8 cellular contexts compared by ENCODE assay signal in genomic region chr2:8677646-8678592, GRCh38. TPM values are rescaled to one million over a fixed set of nuclear protein-coding genes. Genes with fewer than 3 reads are reported as not detected.
DNase-seq lines count a peak whose midpoint lies in the region; ATAC-seq and TF ChIP-seq lines count a peak whose summit lies in the region.

No MANE protein-coding gene starts in this region.

- H3K4me2 ChIP-seq in MM.1S (ENCODE audit: low read depth, low read length) = peak overlapping the region; percentile 73

- no peaks in the 10 kb centered on the region for H4K20me1 ChIP-seq in MM.1S (ENCODE audit: insufficient read depth, low read length)

- H3K4me3 ChIP-seq in MM.1S (ENCODE audit: low read length) (peak overlapping the region; percentile 63), iPS-20b (ENCODE audit: low read length) (peak overlapping the region; percentile 68), gastrocnemius medialis (peak overlapping the region; percentile 64 to 72 (median 64))

- H3K27me3 ChIP-seq in MM.1S (replicated peaks; ENCODE audit: insufficient read depth, low read length) (no peaks in the 10 kb centered on the region), iPS-20b (ENCODE audit: insufficient read depth, low read length) (peaks cover 20% of the 10 kb centered on the region; the same call in 1 of the 2 replicates), gastrocnemius medialis (no peaks in the 10 kb centered on the region)

- H3K9me3 Mint-ChIP-seq in brain = peaks cover 17 to 36% (median 32%) of the 10 kb centered on the region in 5 experiments

- peak in 1 of 2 donors; percentile 4 for ATAC-seq in gastrocnemius medialis
- ATAC-seq in HG02759 (IDR thresholded peaks at IDR 0.05; ENCODE audit: unreplicated experiment) = no peak

- H2AFZ ChIP-seq in MM.1S (ENCODE audit: low read length) = peak overlapping the region; percentile 31

- TF ChIP-seq POLR2A in gastrocnemius medialis (IDR thresholded peaks at IDR 0.05) = no peak

- H3K27ac Mint-ChIP-seq in brain = peak overlapping the region; percentile 97 to 99 (median 98)

- H3K4me1 ChIP-seq in MM.1S (ENCODE audit: low read length) (peaks cover 20% of the 10 kb centered on the region), iPS-20b (ENCODE audit: insufficient read depth, low read length) (peaks cover 18% of the 10 kb centered on the region; the same call in 1 of the 2 replicates), gastrocnemius medialis (peaks cover 28 to 38% of the 10 kb centered on the region in 2 donors)

- H3K9ac ChIP-seq in MM.1S (ENCODE audit: low read length) (peak overlapping the region; percentile 41), iPS-20b (ENCODE audit: low read depth, low read length) (peak overlapping the region; percentile 87)

- H3K27ac ChIP-seq in MM.1S (ENCODE audit: low read length) (peak overlapping the region; percentile 74), iPS-20b (ENCODE audit: low read length) (peak overlapping the region; percentile 70), gastrocnemius medialis (peak overlapping the region; percentile 90 to 98 (median 92))

- no peaks in the 10 kb centered on the region for H3K9me2 ChIP-seq in MM.1S (replicated peaks; ENCODE audit: insufficient read depth, low read length)

- in situ Hi-C loops in gastrocnemius medialis (cut with MboI; ENCODE audit: low sequenced_read_pairs in 4 of 4) = loop anchor here (25.0 kb wide), 3 partner anchors 666 to 1591 kb away; no protein-coding TSS in a partner anchor

- intact Hi-C loops in gastrocnemius medialis (cut with DNase I; ENCODE audit: low total_unique reads) = loop anchor here (2.0 to 5.0 kb wide), 5 partner anchors 17 to 1364 kb away; partner anchors contain the start of gene KLF11

- H3K27me3 Mint-ChIP-seq in brain = peaks cover 13% of the 10 kb centered on the region

- peaks cover 19% of the 10 kb centered on the region for H3F3A ChIP-seq in MM.1S (ENCODE audit: insufficient read depth, low read length)

- H3K4me1 Mint-ChIP-seq in brain = peaks cover 38% of the 10 kb centered on the region

- H3K9me3 ChIP-seq in MM.1S (replicated peaks; ENCODE audit: insufficient read depth, low read length) (no peaks in the 10 kb centered on the region), iPS-20b (ENCODE audit: insufficient read depth, low read depth, low read length) (peaks cover 10% of the 10 kb centered on the region; the same call in 1 of the 2 replicates), gastrocnemius medialis (no peaks in the 10 kb centered on the region)

- peak overlapping the region; percentile 86 to 99 (median 88) for H3K4me3 Mint-ChIP-seq in brain

- TF ChIP-seq CTCF in MM.1S (IDR thresholded peaks at IDR 0.05; ENCODE audit: low read length) (no peak), brain (conservative IDR thresholded peaks at IDR 0.05) (no peak), gastrocnemius medialis (IDR thresholded peaks at IDR 0.05 in 4 of 5, conservative IDR thresholded peaks at IDR 0.05 in 1 of 5) (peak in 1 of 5 experiments; percentile 31)

- no peaks in the 10 kb centered on the region for H3K36me3 ChIP-seq in MM.1S (replicated peaks; ENCODE audit: insufficient read depth, low read length)
- peaks cover 2% of the 10 kb centered on the region; the same call in 1 of the 2 replicates for H3K36me3 ChIP-seq in iPS-20b (ENCODE audit: insufficient read depth, low read depth, low read length)
- no peaks in the 10 kb centered on the region for H3K36me3 ChIP-seq in gastrocnemius medialis

- H3K36me3 Mint-ChIP-seq in brain = peaks cover 25% of the 10 kb centered on the region

- DNase-seq in D341Med (ENCODE audit: low spot score) (peak; percentile 73), MM.1S (peak; percentile 48), SHP77 (lab: John Stamatoyannopoulos, UW) (peak; percentile 76 to 79), gastrocnemius medialis (peak in 1 of 2 donors; percentile 50), AML-193 (lab: John Stamatoyannopoulos, UW) (no peak)

- peaks cover 10% of the 10 kb centered on the region for H3K79me2 ChIP-seq in MM.1S (ENCODE audit: low read length)

RNA-seq across cellular contexts. Expression of gene ID2, which starts 3.9 kb away (rescaled TPM):
- polyA plus RNA-seq in brain (ENCODE audit: insufficient read depth, low read depth, low replicate concordance) = 145 TPM
- 10 to 100 TPM; 16.6 to 35.9 (median 27.4) TPM for total RNA-seq in gastrocnemius medialis

Comparison
In these comparisons a context has a peak if more than half of its experiments do, and no peak if none do; other contexts are left out.
1. DNase-seq: peak in D341Med (single experiment), MM.1S (single experiment) and SHP77 (2 of 2); none in AML-193 (0 of 2).
2. Peak in every context shown above with its lines, with median percentiles within 50 percentile points of each other: H3K27ac ChIP-seq and H3K4me3 ChIP-seq.